In the genomic region with DNA sequence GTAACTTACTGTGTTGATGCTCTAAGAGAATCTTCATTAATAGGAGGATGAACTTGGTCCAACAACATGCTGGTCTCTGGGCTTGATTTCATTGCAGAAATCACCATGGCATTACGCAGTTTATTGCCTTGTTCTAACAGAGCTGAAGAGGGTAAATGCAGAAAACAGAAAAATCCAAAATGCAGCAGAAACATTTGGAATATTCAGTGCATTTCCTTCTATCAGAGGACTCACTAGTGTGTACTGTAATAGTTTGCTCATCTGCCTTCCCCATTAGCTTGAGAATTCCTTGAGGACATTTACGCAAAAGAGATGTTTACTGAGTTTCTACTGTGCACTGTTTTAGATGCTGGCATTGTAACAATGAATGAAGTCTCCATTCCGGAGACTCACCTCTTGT, we compare ENCODE assay signal across 30 cellular contexts.
"Had no signal": no experiment of that assay in that cellular context is flagged by ENCODE, and none has a peak within 500 bp of the region (broad histone marks: within the 10 kb centered on the region; RNA-seq: fewer than 3 reads in every experiment).

No MANE protein-coding gene starts in this region.

- H3K4me1 ChIP-seq: prostate gland, testis, upper lobe of right lung had no signal

- DNase-seq: hypothalamus; immature natural killer cell; kidney; left colon; left ventricle myocardium inferior; naive thymus-derived CD8-positive, alpha-beta T cell; nucleus accumbens; pancreas; posterior cingulate gyrus; retina; right cardiac atrium; stimulated activated CD4-positive, alpha-beta T cell treated with anti-CD3 and anti-CD28 coated beads, Interleukin-12 subunit alpha, Interleukin-12 subunit beta, amount 100 ng/mL, for 4 hours; stimulated activated CD4-positive, alpha-beta T cell treated with anti-CD3 and anti-CD28 coated beads, Interleukin-15, amount 100 ng/mL, for 24 hours; stimulated activated CD4-positive, alpha-beta T cell treated with anti-CD3 and anti-CD28 coated beads, Interleukin-2, amount 100 ng/mL, for 24 hours; stimulated activated CD4-positive, alpha-beta T cell treated with anti-CD3 and anti-CD28 coated beads, Interleukin-4, amount 100 ng/mL, for 1 hour; stimulated activated naive B cell treated with anti-CD40 and anti-IgM and Interleukin-4, amounts not matched to agents 10 μg/mL and 1 μg/mL and 100 μg/mL, for 72 hours; stimulated activated naive CD8-positive, alpha-beta T cell treated with anti-CD3 and anti-CD28 coated beads, Interleukin-15, Interleukin-2, amounts not matched to agents 100 U/mL and 50 U/mL, for 24 hours; stomach; testis; thyroid gland; transverse colon; upper lobe of right lung had no signal

- H3K27ac ChIP-seq: left ventricle myocardium inferior, pancreas, prostate gland, skin epidermis, stomach, testis, thyroid gland, transverse colon, upper lobe of right lung had no signal

- H3K4me1 Mint-ChIP-seq: immature natural killer cell; naive thymus-derived CD8-positive, alpha-beta T cell; neural crest cell; stimulated activated naive B cell treated with anti-CD40 and anti-IgM and Interleukin-4, amounts not matched to agents 10 μg/mL and 1 μg/mL and 100 μg/mL, for 72 hours had no signal

- H3K9me3 Mint-ChIP-seq: immature natural killer cell; nephron; neural crest cell; stimulated activated naive B cell treated with anti-CD40 and anti-IgM and Interleukin-4, amounts not matched to agents 10 μg/mL and 1 μg/mL and 100 μg/mL, for 72 hours had no signal

- FAIRE-seq: islet of Langerhans, kidney, pancreas, urothelium cell line had no signal

- H3K36me3 ChIP-seq: prostate gland had no signal

- H3K27me3 ChIP-seq: pancreas, stomach, testis, thyroid gland, transverse colon, upper lobe of right lung had no signal

- H3K4me3 Mint-ChIP-seq: immature natural killer cell; naive thymus-derived CD8-positive, alpha-beta T cell; nephron; neural crest cell; stimulated activated naive B cell treated with anti-CD40 and anti-IgM and Interleukin-4, amounts not matched to agents 10 μg/mL and 1 μg/mL and 100 μg/mL, for 72 hours had no signal

- H3K9me3 ChIP-seq: left ventricle myocardium inferior, pancreas, prostate gland, stomach, testis, thyroid gland, transverse colon, upper lobe of right lung had no signal

- H3K27me3 Mint-ChIP-seq: naive thymus-derived CD8-positive, alpha-beta T cell; stimulated activated naive B cell treated with anti-CD40 and anti-IgM and Interleukin-4, amounts not matched to agents 10 μg/mL and 1 μg/mL and 100 μg/mL, for 72 hours had no signal

- H3K4me3 ChIP-seq: left ventricle myocardium inferior, lung, pancreas, prostate gland, skin epidermis, stomach, testis, thyroid gland, transverse colon, upper lobe of right lung had no signal

- H3K27ac Mint-ChIP-seq: immature natural killer cell; nephron; stimulated activated naive B cell treated with anti-CD40 and anti-IgM and Interleukin-4, amounts not matched to agents 10 μg/mL and 1 μg/mL and 100 μg/mL, for 72 hours had no signal

- ATAC-seq: left colon; naive thymus-derived CD8-positive, alpha-beta T cell; pancreas; right cardiac atrium; sciatic nerve; stimulated activated naive B cell treated with anti-CD40 and anti-IgM and Interleukin-4, amounts not matched to agents 10 μg/mL and 1 μg/mL and 100 μg/mL, for 72 hours; stimulated activated naive CD8-positive, alpha-beta T cell treated with anti-CD3 and anti-CD28 coated beads, Interleukin-15, Interleukin-2, amounts not matched to agents 100 U/mL and 50 U/mL, for 24 hours; upper lobe of right lung had no signal
